In the genomic region with DNA sequence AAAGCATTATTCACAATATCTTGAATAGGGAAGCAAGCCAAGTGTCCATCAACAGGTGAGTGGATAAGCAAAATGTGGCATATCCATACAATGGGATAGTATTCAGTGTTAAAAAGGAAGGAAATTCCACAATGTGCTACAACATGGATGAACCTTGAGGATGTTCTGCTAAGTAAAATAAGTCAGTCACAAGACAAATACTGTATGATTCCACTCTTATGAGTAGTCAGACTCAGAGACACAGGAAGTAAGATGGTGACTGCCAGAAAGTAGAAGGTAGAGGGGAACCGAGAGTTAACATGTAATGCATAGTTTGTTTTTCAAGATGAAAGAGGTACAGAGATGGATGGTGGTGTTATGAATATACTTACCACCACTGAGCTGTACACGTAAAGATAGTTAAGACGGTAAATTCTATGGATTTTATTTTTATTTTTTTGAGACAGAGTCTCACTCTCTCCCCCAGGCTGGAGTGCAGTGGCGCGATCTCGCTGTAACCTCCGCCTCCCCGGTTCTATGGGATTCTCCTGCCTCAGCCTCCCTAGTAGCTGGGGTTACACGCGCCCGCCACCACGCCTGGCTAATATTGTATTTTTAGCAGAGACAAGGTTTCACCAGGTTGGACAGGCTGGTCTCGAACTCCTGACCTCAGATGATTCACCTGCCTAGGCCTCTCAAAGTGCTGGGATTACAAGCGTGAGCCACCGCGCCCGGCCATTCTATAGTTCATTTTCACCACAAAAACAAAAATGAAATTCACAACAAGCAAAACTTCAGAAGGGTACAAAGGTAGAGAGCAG, we compare ENCODE assay signal across 8 cellular contexts. TPM values are rescaled to one million over a fixed set of nuclear protein-coding genes. Genes with fewer than 3 reads are reported as not detected.
DNase-seq lines count a peak whose midpoint lies in the region; ATAC-seq and TF ChIP-seq lines count a peak whose summit lies in the region.

No MANE protein-coding gene starts in this region.

- peak overlapping the region; percentile 68 for H3K4me3 ChIP-seq in Caco-2 (ENCODE audit: low read depth, low read length)
- no peak overlapping the region for H3K4me3 ChIP-seq in HEK293 (ENCODE audit: low read depth, low read length)
- peak overlapping the region in 1 of 2 donors; percentile 82 for H3K4me3 ChIP-seq in esophagus (ENCODE audit: low read depth in 1 of 2, low read length in 2 of 2)
- peak overlapping the region; percentile 83 for H3K4me3 ChIP-seq in rectal smooth muscle tissue (ENCODE audit: low read length)

- H3K9me3 ChIP-seq in Caco-2 (no peaks in the 10 kb centered on the region), HEK293 (ENCODE audit: control insufficient read depth, insufficient read depth, low read depth, low read length) (no peaks in the 10 kb centered on the region), esophagus (ENCODE audit: control insufficient read depth in 2 of 2, insufficient read depth in 1 of 2, low read depth in 1 of 2, low read length in 1 of 2) (no peaks in the 10 kb centered on the region)

- H3K4me3 Mint-ChIP-seq in Caco-2 (ENCODE audit: unreplicated experiment) (peak overlapping the region; percentile 88), WTC11 (peak overlapping the region; percentile 84)

- H3K9me3 Mint-ChIP-seq in Caco-2 (ENCODE audit: unreplicated experiment) (no peaks in the 10 kb centered on the region), WTC11 (no peaks in the 10 kb centered on the region)

- intact Hi-C loops in Caco-2 (cut with micrococcal nuclease; ENCODE audit: unreplicated experiment), result no loop called here

- DNase-seq in Caco-2, result no peak
- no peak for DNase-seq in WTC11 (ENCODE audit: low spot score)
- no peak for DNase-seq in islet precursor cell
- DNase-seq in GF-D8 (lab: John Stamatoyannopoulos, UW), result no peak

- H3K36me3 Mint-ChIP-seq in Caco-2 (ENCODE audit: insufficient read depth, unreplicated experiment) (peaks cover 9% of the 10 kb centered on the region), WTC11 (peaks cover 3% of the 10 kb centered on the region; the same call in 1 of the 2 replicates)

- peak overlapping the region; percentile 87 for H3K27ac Mint-ChIP-seq in Caco-2 (ENCODE audit: unreplicated experiment)
- H3K27ac Mint-ChIP-seq in WTC11, result peak overlapping the region; percentile 78

- H3K27me3 Mint-ChIP-seq in Caco-2 (ENCODE audit: insufficient read depth, unreplicated experiment) (no peaks in the 10 kb centered on the region), WTC11 (ENCODE audit: low read depth) (no peaks in the 10 kb centered on the region; the same call in 1 of the 2 replicates)

- TF ChIP-seq CTCF in Caco-2 (IDR thresholded peaks at IDR 0.05; ENCODE audit: insufficient read depth in 1 of 2, low read depth in 1 of 2, low read length in 1 of 2, severe bottlenecking in 1 of 2, unreplicated experiment in 1 of 2) (no peak), HEK293 (tag by site-specific recombination; IDR thresholded peaks at IDR 0.05) (no peak), WTC11 (IDR thresholded peaks at IDR 0.05) (no peak)

- POLR2A ChIA-PET in Caco-2 (lab: Charles Lee) (no interaction called here), HEK293 (lab: Yijun Ruan, JAX) (interaction anchor here (1.7 kb wide), 1 partner anchor 31 kb away, joined by 5 read pairs; a partner anchor contains a TSS), WTC11 (lab: Charles Lee) (interaction anchor here (1.0 kb wide), 1 partner anchor 32 kb away, joined by 4 read pairs; a partner anchor contains a TSS)

- peak overlapping the region; percentile 88 for H3K27ac ChIP-seq in HEK293 (ENCODE audit: extremely low read depth, low read depth, low read length)
- peak overlapping the region; percentile 84 to 92 for H3K27ac ChIP-seq in esophagus (ENCODE audit: low read depth in 2 of 2, low read length in 1 of 2)
- peak overlapping the region; percentile 74 for H3K27ac ChIP-seq in rectal smooth muscle tissue (ENCODE audit: low read depth, low read length)

- H3K4me1 Mint-ChIP-seq in Caco-2 (ENCODE audit: low read depth, unreplicated experiment) (peaks cover 18% of the 10 kb centered on the region), WTC11 (peaks cover 16% of the 10 kb centered on the region)

- H3K4me1 ChIP-seq in Caco-2, result peaks cover 4% of the 10 kb centered on the region; the same call in 1 of the 2 replicates
- H3K4me1 ChIP-seq in HEK293 (ENCODE audit: control insufficient read depth, insufficient read depth, low read length), result no peaks in the 10 kb centered on the region
- peaks cover 0 to 4% of the 10 kb centered on the region in 2 donors for H3K4me1 ChIP-seq in esophagus (ENCODE audit: control insufficient read depth in 2 of 2, insufficient read depth in 2 of 2, low read length in 1 of 2)
- peaks cover 15% of the 10 kb centered on the region for H3K4me1 ChIP-seq in rectal smooth muscle tissue (ENCODE audit: control insufficient read depth, insufficient read depth, low read length)

- peak overlapping the region; percentile 1 for H3K9ac ChIP-seq in rectal smooth muscle tissue (ENCODE audit: low read length)

- BruUV-seq in Caco-2 (replicated peaks; lab: Mats Ljungman, UMichigan), result no TSS peak

- CTCF ChIA-PET in Caco-2 (lab: Charles Lee), result no interaction called here
- CTCF ChIA-PET in HEK293 (lab: Yijun Ruan, JAX), result no interaction called here
- CTCF ChIA-PET in WTC11 (lab: Charles Lee), result interaction anchor here (0.7 kb wide), 1 partner anchor 28 kb away, joined by 3 read pairs; no protein-coding TSS in a partner anchor

- WGBS in esophagus, 2 donors, result 76 to 79% methylated on average over 17 of the region's 17 CpGs

- no peak for ATAC-seq in WTC11
- no peak for ATAC-seq in HG03520 (IDR thresholded peaks at IDR 0.05; ENCODE audit: unreplicated experiment)

- no peaks in the 10 kb centered on the region for H3K36me3 ChIP-seq in Caco-2 (ENCODE audit: control insufficient read depth, insufficient read depth, low read length)
- no peaks in the 10 kb centered on the region; a peak in 1 of 3 replicates for H3K36me3 ChIP-seq in HEK293 (ENCODE audit: control insufficient read depth in 2 of 2, insufficient read depth in 1 of 2, low read length in 2 of 2)
- no peaks in the 10 kb centered on the region for H3K36me3 ChIP-seq in esophagus (ENCODE audit: control insufficient read depth in 2 of 2, insufficient read depth in 2 of 2, low read length in 1 of 2)
- no peaks in the 10 kb centered on the region for H3K36me3 ChIP-seq in rectal smooth muscle tissue (ENCODE audit: control insufficient read depth, insufficient read depth, low read length)

- H3K27me3 ChIP-seq in Caco-2 (replicated peaks; ENCODE audit: control insufficient read depth, insufficient read depth, low read length), result no peaks in the 10 kb centered on the region
- H3K27me3 ChIP-seq in esophagus (ENCODE audit: control insufficient read depth in 1 of 2, insufficient read depth in 2 of 2, low read length in 2 of 2), result no peaks in the 10 kb centered on the region
- H3K27me3 ChIP-seq in rectal smooth muscle tissue (ENCODE audit: control insufficient read depth, insufficient read depth, low read length), result no peaks in the 10 kb centered on the region

TF ChIP-seq in HEK293, 187 proteins besides CTCF, POLR2A, EP300 and RAD21 (continues in another document):
- TF ChIP-seq ZBTB17 (tag by site-specific recombination; IDR thresholded peaks at IDR 0.05) (peak; percentile 66), TRIM28 (IDR thresholded peaks at IDR 0.05; ENCODE audit: borderline replicate concordance, low read length) (no peak)
- TF ChIP-seq, protein P1, sequence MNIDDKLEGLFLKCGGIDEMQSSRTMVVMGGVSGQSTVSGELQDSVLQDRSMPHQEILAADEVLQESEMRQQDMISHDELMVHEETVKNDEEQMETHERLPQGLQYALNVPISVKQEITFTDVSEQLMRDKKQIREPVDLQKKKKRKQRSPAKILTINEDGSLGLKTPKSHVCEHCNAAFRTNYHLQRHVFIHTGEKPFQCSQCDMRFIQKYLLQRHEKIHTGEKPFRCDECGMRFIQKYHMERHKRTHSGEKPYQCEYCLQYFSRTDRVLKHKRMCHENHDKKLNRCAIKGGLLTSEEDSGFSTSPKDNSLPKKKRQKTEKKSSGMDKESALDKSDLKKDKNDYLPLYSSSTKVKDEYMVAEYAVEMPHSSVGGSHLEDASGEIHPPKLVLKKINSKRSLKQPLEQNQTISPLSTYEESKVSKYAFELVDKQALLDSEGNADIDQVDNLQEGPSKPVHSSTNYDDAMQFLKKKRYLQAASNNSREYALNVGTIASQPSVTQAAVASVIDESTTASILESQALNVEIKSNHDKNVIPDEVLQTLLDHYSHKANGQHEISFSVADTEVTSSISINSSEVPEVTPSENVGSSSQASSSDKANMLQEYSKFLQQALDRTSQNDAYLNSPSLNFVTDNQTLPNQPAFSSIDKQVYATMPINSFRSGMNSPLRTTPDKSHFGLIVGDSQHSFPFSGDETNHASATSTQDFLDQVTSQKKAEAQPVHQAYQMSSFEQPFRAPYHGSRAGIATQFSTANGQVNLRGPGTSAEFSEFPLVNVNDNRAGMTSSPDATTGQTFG (tag by site-specific recombination; IDR thresholded peaks at IDR 0.05; ENCODE audit: borderline replicate concordance), result no peak

TF ChIP-seq in WTC11, 78 proteins besides CTCF, POLR2A, EP300 and RAD21 (continues in another document):
- no peak for TF ChIP-seq FOXK1 (CRISPR knock-in tag; IDR thresholded peaks at IDR 0.05)
- no peak for TF ChIP-seq CREB1 (CRISPR knock-in tag; IDR thresholded peaks at IDR 0.05)
- TF ChIP-seq IRF2 (CRISPR knock-in tag; IDR thresholded peaks at IDR 0.05; ENCODE audit: borderline replicate concordance, low read depth), result no peak
- TF ChIP-seq ESRRA (CRISPR knock-in tag; IDR thresholded peaks at IDR 0.05; ENCODE audit: borderline replicate concordance), result no peak
- no peak for TF ChIP-seq ETV6 (CRISPR knock-in tag; IDR thresholded peaks at IDR 0.05)
- TF ChIP-seq, protein P2, sequence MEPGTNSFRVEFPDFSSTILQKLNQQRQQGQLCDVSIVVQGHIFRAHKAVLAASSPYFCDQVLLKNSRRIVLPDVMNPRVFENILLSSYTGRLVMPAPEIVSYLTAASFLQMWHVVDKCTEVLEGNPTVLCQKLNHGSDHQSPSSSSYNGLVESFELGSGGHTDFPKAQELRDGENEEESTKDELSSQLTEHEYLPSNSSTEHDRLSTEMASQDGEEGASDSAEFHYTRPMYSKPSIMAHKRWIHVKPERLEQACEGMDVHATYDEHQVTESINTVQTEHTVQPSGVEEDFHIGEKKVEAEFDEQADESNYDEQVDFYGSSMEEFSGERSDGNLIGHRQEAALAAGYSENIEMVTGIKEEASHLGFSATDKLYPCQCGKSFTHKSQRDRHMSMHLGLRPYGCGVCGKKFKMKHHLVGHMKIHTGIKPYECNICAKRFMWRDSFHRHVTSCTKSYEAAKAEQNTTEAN (CRISPR knock-in tag; IDR thresholded peaks at IDR 0.05), result no peak
- no peak for TF ChIP-seq SMAD4 (CRISPR knock-in tag; IDR thresholded peaks at IDR 0.05)
- no peak for TF ChIP-seq OVOL2 (CRISPR knock-in tag; IDR thresholded peaks at IDR 0.05; ENCODE audit: borderline replicate concordance)

RNA-seq across cellular contexts. Expression of a gene that starts 1.0 kb away (rescaled TPM):
- total RNA-seq in Caco-2 (2022) (39.6 and 42.1 TPM in 2 replicates), WTC11 (2021) (29.5 to 31.7 TPM (median 30.6 TPM) in 3 replicates)
- 1 to 10 TPM; 2.9 to 4.4 TPM for polyA plus RNA-seq in esophagus

RNA-seq across cellular contexts. Expression of a gene that starts 31.9 kb away (rescaled TPM):
- total RNA-seq in Caco-2 (2022) (86.2 and 88.3 TPM in 2 replicates), WTC11 (2021) (64.2 to 71.9 TPM (median 68.7 TPM) in 3 replicates)
- 10 to 100 TPM; 32.1 to 43.1 TPM for polyA plus RNA-seq in esophagus
